In genomic region chr20:49739042-49739441, GRCh38 we compare ENCODE assay signal across 22 cellular contexts. TPM values are rescaled to one million over a fixed set of nuclear protein-coding genes. Genes with fewer than 3 reads are reported as not detected.
DNase-seq lines count a peak whose midpoint lies in the region; ATAC-seq, FAIRE-seq and TF ChIP-seq lines count a peak whose summit lies in the region.
"Had no signal": no experiment of that assay in that cellular context is flagged by ENCODE, and none has a peak within 500 bp of the region (broad histone marks: within the 10 kb centered on the region; RNA-seq: fewer than 3 reads in every experiment).

No MANE protein-coding gene starts in this region.

- H3K4ac ChIP-seq in mesendoderm (ENCODE audit: low read depth, low read length) (no peak overlapping the region), trophoblast cell (ENCODE audit: low read depth, low read length) (no peak overlapping the region)

- H3K18ac ChIP-seq in mesendoderm (ENCODE audit: low read length): no peak overlapping the region
- H3K18ac ChIP-seq in trophoblast cell (ENCODE audit: low read length): no peak overlapping the region

- H3K9me3 ChIP-seq in HepG2 (ENCODE audit: low read length) (no peaks in the 10 kb centered on the region), trophoblast cell (ENCODE audit: insufficient read depth, low read depth, low read length) (no peaks in the 10 kb centered on the region)
- H3K9me3 ChIP-seq: BLaER1, Caco-2 had no signal

- no peak for TF ChIP-seq RAD21 in HepG2 (CRISPR knock-in tag; IDR thresholded peaks at IDR 0.05)

- H2BK120ac ChIP-seq in mesendoderm (ENCODE audit: low read depth, low read length): no peak overlapping the region
- no peak overlapping the region for H2BK120ac ChIP-seq in trophoblast cell (ENCODE audit: insufficient read depth, low read length, poor library complexity)

- intact Hi-C loops in HepG2 (cut with micrococcal nuclease; ENCODE audit: unreplicated experiment): no loop called here

- WGBS in HepG2 (ENCODE audit: low lambda C conversion rate): 17% methylated on average over 6 of the region's 6 CpGs
- WGBS in mesendoderm (ENCODE audit: extremely low coverage, insufficient coverage, low lambda C conversion rate): no CpG with 5 or more reads among the region's 6 CpGs
- whole genome bisulfite sequencing in trophoblast cell (ENCODE audit: extremely low coverage, insufficient coverage, insufficient read length): no CpG with 5 or more reads among the region's 6 CpGs

- no TSS peak for BruUV-seq in HepG2 (replicated peaks; lab: Mats Ljungman, UMichigan)

- CTCF ChIA-PET in HepG2 (lab: Yijun Ruan, JAX; ENCODE audit: low intra/inter-chr PET ratio, low total read pairs): no interaction called here

- no peak overlapping the region for H3K4me3 ChIP-seq in H7 (ENCODE audit: insufficient read depth, low read depth, low read length)
- no peak overlapping the region for H3K4me3 ChIP-seq in HepG2 (replicated peaks in 1 of 3; ENCODE audit: insufficient read depth in 1 of 3, low read depth in 2 of 3, low read length in 3 of 3)
- H3K4me3 ChIP-seq in mesendoderm (ENCODE audit: low read length): no peak overlapping the region
- no peak overlapping the region for H3K4me3 ChIP-seq in trophoblast cell (ENCODE audit: low read depth, low read length)
- H3K4me3 ChIP-seq in foreskin fibroblast (ENCODE audit: low read depth in 1 of 2, low read length in 2 of 2): no peak overlapping the region
- H3K4me3 ChIP-seq: BLaER1, GM23338 had no signal

- H4K5ac ChIP-seq in mesendoderm (ENCODE audit: low read length): no peak overlapping the region

- ATAC-seq in HepG2 (peak; percentile 36), GM21447 (IDR thresholded peaks at IDR 0.05; ENCODE audit: unreplicated experiment) (no peak)
- ATAC-seq: CD8-positive, alpha-beta T cell; GM23338 had no signal

- in situ Hi-C loops in HepG2 (cut with HindIII; ENCODE audit: extremely low pct_ligation_motif_present, low pct_unique_long_range_greater_than_20kb): no loop called here

- no peak overlapping the region for H2AK5ac ChIP-seq in mesendoderm (ENCODE audit: low read length)
- no peak overlapping the region for H2AK5ac ChIP-seq in trophoblast cell (ENCODE audit: low read length)

- H3K79me2 ChIP-seq in HepG2 (ENCODE audit: insufficient read depth, low read length): no peaks in the 10 kb centered on the region
- H3K79me2 ChIP-seq in mesendoderm (ENCODE audit: control insufficient read depth, insufficient read depth, low read length): no peaks in the 10 kb centered on the region
- H3K79me2 ChIP-seq in trophoblast cell (ENCODE audit: control insufficient read depth, insufficient read depth, low read length, poor library complexity): no peaks in the 10 kb centered on the region

- peak overlapping the region; percentile 7 for H3K56ac ChIP-seq in mesendoderm (ENCODE audit: low read length)

- H3K27ac ChIP-seq in HepG2 (ENCODE audit: extremely low read length, insufficient read depth, low read length) (no peak overlapping the region), mesendoderm (ENCODE audit: low read depth, low read length) (no peak overlapping the region), trophoblast cell (ENCODE audit: low read depth, low read length) (no peak overlapping the region)
- H3K27ac ChIP-seq: 22Rv1, BLaER1, C4-2B had no signal

- no peak overlapping the region for H2BK12ac ChIP-seq in trophoblast cell (ENCODE audit: low read length)

- H3K9ac ChIP-seq in HepG2 (ENCODE audit: insufficient read depth, low read depth, low read length): no peak overlapping the region
- no peak overlapping the region for H3K9ac ChIP-seq in mesendoderm (ENCODE audit: low read length)
- peak overlapping the region; percentile 42 for H3K9ac ChIP-seq in trophoblast cell (ENCODE audit: low read length)
- H3K9ac ChIP-seq: BLaER1 had no signal

- H2AFZ ChIP-seq in HepG2 (ENCODE audit: low read length): no peak overlapping the region
- no peak overlapping the region for H2AFZ ChIP-seq in trophoblast cell (ENCODE audit: insufficient read depth, low read length, poor library complexity)
- H2AFZ ChIP-seq: GM23338 had no signal

- H3K4me1 ChIP-seq in HepG2 (ENCODE audit: insufficient read depth, low read length) (peaks cover 36% of the 10 kb centered on the region), mesendoderm (ENCODE audit: control insufficient read depth, low read depth, low read length) (no peaks in the 10 kb centered on the region), trophoblast cell (ENCODE audit: control insufficient read depth in 1 of 2, insufficient read depth in 2 of 2, low read length in 2 of 2) (peaks cover 0 to 2% of the 10 kb centered on the region in 2 experiments)
- H3K4me1 ChIP-seq: BLaER1 had no signal

- H3K36me3 ChIP-seq in H7 (replicated peaks; ENCODE audit: control insufficient read depth, insufficient read depth, low read length) (no peaks in the 10 kb centered on the region), HepG2 (replicated peaks in 1 of 2; ENCODE audit: control insufficient read depth in 1 of 2, insufficient read depth in 2 of 2, low read length in 2 of 2) (no peaks in the 10 kb centered on the region), mesendoderm (ENCODE audit: control insufficient read depth, insufficient read depth, low read length) (no peaks in the 10 kb centered on the region), trophoblast cell (ENCODE audit: control insufficient read depth in 1 of 2, insufficient read depth in 2 of 2, low read length in 2 of 2) (peaks cover 0 to 2% of the 10 kb centered on the region in 2 experiments)
- H3K36me3 ChIP-seq: BLaER1 had no signal

- DNase-seq in H7 (peak; percentile 18), HepG2 (ENCODE audit: low spot score) (no peak), mesendoderm (no peak), trophoblast cell (no peak), NCI-H524 treated with DMSO at 0.1 percent for 48 hours (lab: John Stamatoyannopoulos, UW) (no peak), foreskin fibroblast (no peak), NCI-H1436 treated with DMSO at 0.1 percent for 48 hours (lab: John Stamatoyannopoulos, UW) (no peak)
- DNase-seq: Caco-2; CD4-positive, CD25-positive, alpha-beta regulatory T cell; CD8-positive, alpha-beta T cell; DMS153; DND-41; HCEC 1CT had no signal

- POLR2A ChIA-PET in HepG2 (lab: Yijun Ruan, JAX): no interaction called here

- no peak overlapping the region for H3K23ac ChIP-seq in mesendoderm (ENCODE audit: low read length)
- H3K23ac ChIP-seq in trophoblast cell (ENCODE audit: low read length): no peak overlapping the region

- H2BK5ac ChIP-seq in mesendoderm (ENCODE audit: low read length) (no peak overlapping the region), trophoblast cell (ENCODE audit: low read depth, low read length, poor library complexity) (no peak overlapping the region)

- no peaks in the 10 kb centered on the region for H4K20me1 ChIP-seq in HepG2 (ENCODE audit: insufficient read depth, low read length)
- H4K20me1 ChIP-seq: BLaER1 had no signal

- no peak for FAIRE-seq in HepG2 (lab: Jason Lieb, UNC)
- FAIRE-seq: A204.1, G401.6, GM12892, H54 had no signal

- TF ChIP-seq CTCF in HepG2 (CRISPR knock-in tag; IDR thresholded peaks at IDR 0.05) (no peak), foreskin fibroblast (IDR thresholded peaks at IDR 0.05; ENCODE audit: low read depth, low read length) (no peak)

- H4K12ac ChIP-seq in trophoblast cell (ENCODE audit: low read depth, low read length): no peak overlapping the region

- H3K14ac ChIP-seq in trophoblast cell (ENCODE audit: low read length): no peak overlapping the region

- no peak overlapping the region for H3K4me2 ChIP-seq in HepG2 (ENCODE audit: low read depth, low read length)
- H3K4me2 ChIP-seq in mesendoderm (ENCODE audit: low read length): no peak overlapping the region
- H3K4me2 ChIP-seq in trophoblast cell (ENCODE audit: low read length): no peak overlapping the region
- H3K4me2 ChIP-seq: BLaER1, GM23338 had no signal

- no peak overlapping the region for H4K91ac ChIP-seq in trophoblast cell (ENCODE audit: low read depth, low read length)

- TF ChIP-seq EP300 in HepG2 (IDR thresholded peaks at IDR 0.05; ENCODE audit: low read depth in 2 of 2, low read length in 2 of 2) (no peak), HepG2 (CRISPR knock-in tag; IDR thresholded peaks at IDR 0.05; ENCODE audit: borderline replicate concordance) (no peak)

- no peak overlapping the region for H4K8ac ChIP-seq in mesendoderm (ENCODE audit: low read depth, low read length)
- H4K8ac ChIP-seq in trophoblast cell (ENCODE audit: low read depth, low read length): no peak overlapping the region

- no peaks in the 10 kb centered on the region for H3K79me1 ChIP-seq in mesendoderm (ENCODE audit: low read length)
- no peaks in the 10 kb centered on the region for H3K79me1 ChIP-seq in trophoblast cell (ENCODE audit: low read length)

- no peaks in the 10 kb centered on the region for H3K27me3 ChIP-seq in H7 (ENCODE audit: control insufficient read depth, insufficient read depth, low read length)
- peaks cover 0 to 20% of the 10 kb centered on the region in 2 experiments; a peak in 3 of 5 replicates for H3K27me3 ChIP-seq in HepG2 (ENCODE audit: control insufficient read depth in 1 of 2, insufficient read depth in 2 of 2, low read length in 2 of 2)
- no peaks in the 10 kb centered on the region for H3K27me3 ChIP-seq in mesendoderm (ENCODE audit: insufficient read depth, low read length, poor library complexity)
- H3K27me3 ChIP-seq in trophoblast cell (ENCODE audit: insufficient read depth, low read length): no peaks in the 10 kb centered on the region
- H3K27me3 ChIP-seq: BLaER1 had no signal

- TF ChIP-seq POLR2A in HepG2 (IDR thresholded peaks at IDR 0.05; ENCODE audit: insufficient read depth in 1 of 2, low read depth in 2 of 2, low read length in 2 of 2): no peak

- no peak overlapping the region for H2BK15ac ChIP-seq in mesendoderm (replicated peaks; ENCODE audit: low read depth)

RNA-seq across cellular contexts. Expression of gene B4GALT5, which starts 25.4 kb away (rescaled TPM):
- total RNA-seq in H7 (2014; rRNA removed; shearing (Covaris generic)): 31.7 and 35.2 TPM in 2 replicates
- total RNA-seq in HepG2 (2016; rRNA removed; fragmentation: Illumina TruSeq; extraction: Trizol): 26.7 and 30.9 TPM in 2 replicates
- total RNA-seq in HepG2 (2016; cell fraction: cytosol; rRNA removed; fragmentation: Illumina TruSeq; extraction: Trizol; ENCODE audit: low read depth): 8.0 and 8.5 TPM in 2 replicates
- 22.9 and 29.9 TPM in 2 replicates for total RNA-seq in HepG2 (2016; cell fraction: insoluble cytoplasmic fraction; rRNA removed; fragmentation: Illumina TruSeq; extraction: Trizol)
- 33.9 and 36.1 TPM in 2 replicates for total RNA-seq in HepG2 (2016; cell fraction: membrane; rRNA removed; fragmentation: Illumina TruSeq; extraction: Trizol)
- total RNA-seq in HepG2 (2016; cell fraction: nucleus; rRNA removed; fragmentation: Illumina TruSeq; extraction: Trizol): 27.2 and 29.5 TPM in 2 replicates
- polyA plus RNA-seq in HepG2 (2011; rRNA removed): 27.3 and 29.3 TPM in 2 replicates
- polyA plus RNA-seq in HepG2 (2011; cell fraction: cytosol; rRNA removed): 18.3 and 27.5 TPM in 2 replicates
- polyA plus RNA-seq in HepG2 (2011; cell fraction: nucleus; rRNA removed): 11.9 and 15.8 TPM in 2 replicates
- 18.1 and 19.7 TPM in 2 replicates for polyA plus RNA-seq in HepG2 (2012)
- polyA plus RNA-seq in HepG2 (2016; cell fraction: cytosol; fragmentation: Illumina TruSeq; extraction: Trizol; ENCODE audit: low read depth): 5.4 and 5.7 TPM in 2 replicates
- polyA plus RNA-seq in HepG2 (2016; cell fraction: insoluble cytoplasmic fraction; fragmentation: Illumina TruSeq; extraction: Trizol; ENCODE audit: low read depth): 22.6 and 24.2 TPM in 2 replicates
- 22.9 and 23.5 TPM in 2 replicates for polyA plus RNA-seq in HepG2 (2016; cell fraction: membrane; fragmentation: Illumina TruSeq; extraction: Trizol; ENCODE audit: low read depth)
- 42.1 and 46.2 TPM in 2 replicates for polyA plus RNA-seq in HepG2 (2016; cell fraction: nucleus; fragmentation: Illumina TruSeq; extraction: Trizol; ENCODE audit: insufficient read depth, low read depth)
- 38.2 and 60.8 TPM in 2 replicates for polyA minus RNA-seq in HepG2 (2011; rRNA and poly(A)+ RNA removed; ENCODE audit: low replicate concordance)
- polyA minus RNA-seq in HepG2 (2011; cell fraction: cytosol; rRNA and poly(A)+ RNA removed): 22.1 and 24.1 TPM in 2 replicates
- 13.5 and 18.5 TPM in 2 replicates for polyA minus RNA-seq in HepG2 (2011; cell fraction: nucleus; rRNA and poly(A)+ RNA removed)
- 59.6 TPM for polyA plus RNA-seq in mesendoderm (2013, experiment 1 of 2)
- polyA plus RNA-seq in mesendoderm (2013, experiment 2 of 2): 60.6 TPM
- polyA plus RNA-seq in trophoblast cell (2013): 38.1 and 39.6 TPM in 2 replicates
